Comparison of ENCODE assay signal across 10 cellular contexts in genomic region chr10:373516-374309, GRCh38.
DNase-seq lines count a peak whose midpoint lies in the region; ATAC-seq and TF ChIP-seq lines count a peak whose summit lies in the region.
"Had no signal": no experiment of that assay in that cellular context is flagged by ENCODE, and none has a peak within 500 bp of the region (broad histone marks: within the 10 kb centered on the region; RNA-seq: fewer than 3 reads in every experiment).

No MANE protein-coding gene starts in this region.

- TF ChIP-seq CTCF in AG10803 (conservative IDR thresholded peaks at IDR 0.05; ENCODE audit: low read length) (no peak), choroid plexus epithelial cell (conservative IDR thresholded peaks at IDR 0.05; ENCODE audit: low read depth, low read length) (no peak), right atrium auricular region (IDR thresholded peaks at IDR 0.05) (no peak)

- H3K9me3 ChIP-seq in right atrium auricular region = no peaks in the 10 kb centered on the region

- H3K27ac Mint-ChIP-seq in stimulated activated naive CD8-positive, alpha-beta T cell treated with anti-CD3 and anti-CD28 coated beads, Interleukin-15, amount 100 ng/mL, for 72 hours = no peak overlapping the region
- H3K27ac Mint-ChIP-seq: IgD-negative memory B cell had no signal

- H3K9me3 Mint-ChIP-seq in stimulated activated naive CD8-positive, alpha-beta T cell treated with anti-CD3 and anti-CD28 coated beads, Interleukin-15, amount 100 ng/mL, for 72 hours = no peaks in the 10 kb centered on the region
- H3K9me3 Mint-ChIP-seq: IgD-negative memory B cell had no signal

- H3K4me3 Mint-ChIP-seq in stimulated activated naive CD8-positive, alpha-beta T cell treated with anti-CD3 and anti-CD28 coated beads, Interleukin-15, amount 100 ng/mL, for 72 hours = no peak overlapping the region
- H3K4me3 Mint-ChIP-seq: IgD-negative memory B cell had no signal

- no peaks in the 10 kb centered on the region for H3K27me3 Mint-ChIP-seq in stimulated activated naive CD8-positive, alpha-beta T cell treated with anti-CD3 and anti-CD28 coated beads, Interleukin-15, amount 100 ng/mL, for 72 hours
- H3K27me3 Mint-ChIP-seq: IgD-negative memory B cell had no signal

- ATAC-seq in stimulated activated naive CD8-positive, alpha-beta T cell treated with anti-CD3 and anti-CD28 coated beads, Interleukin-15, amount 100 ng/mL, for 72 hours = no peak

- H3K4me1 ChIP-seq in right atrium auricular region = peaks cover 0 to 19% of the 10 kb centered on the region in 2 donors

- H3K4me1 Mint-ChIP-seq in stimulated activated naive CD8-positive, alpha-beta T cell treated with anti-CD3 and anti-CD28 coated beads, Interleukin-15, amount 100 ng/mL, for 72 hours = peaks cover 9% of the 10 kb centered on the region
- H3K4me1 Mint-ChIP-seq: IgD-negative memory B cell had no signal

- peaks cover 7% of the 10 kb centered on the region for H3K36me3 ChIP-seq in right atrium auricular region

- DNase-seq in AG10803 (ENCODE audit: low read depth) (peak; percentile 79), NCI-H146 (lab: John Stamatoyannopoulos, UW) (peak; percentile 89), choroid plexus epithelial cell (ENCODE audit: low read depth) (peak; percentile 88), myocyte (ENCODE audit: low read depth) (peak; percentile 69), D341Med (ENCODE audit: low spot score) (no peak), OCI-M1 (lab: John Stamatoyannopoulos, UW) (no peak), right atrium auricular region (ENCODE audit: low spot score) (no peak)
- DNase-seq in stimulated activated naive CD8-positive, alpha-beta T cell treated with anti-CD3 and anti-CD28 coated beads, Interleukin-15, amount 100 ng/mL, for 72 hours = no peak

- no peak overlapping the region for H3K27ac ChIP-seq in right atrium auricular region

- H3K27me3 ChIP-seq in right atrium auricular region = no peaks in the 10 kb centered on the region

- H3K4me3 ChIP-seq in AG10803 (ENCODE audit: low read length) (no peak overlapping the region), choroid plexus epithelial cell (ENCODE audit: low read depth, low read length) (no peak overlapping the region), right atrium auricular region (no peak overlapping the region)
- H3K4me3 ChIP-seq: lung had no signal

Comparison
In these comparisons a context has a peak if more than half of its experiments do, and no peak if none do; other contexts are left out.
1. DNase-seq: peak in AG10803 (single experiment), NCI-H146 (single experiment), choroid plexus epithelial cell (single experiment) and myocyte (single experiment); none in D341Med (single experiment), OCI-M1 (single experiment), right atrium auricular region (single experiment) and stimulated activated naive CD8-positive, alpha-beta T cell treated with anti-CD3 and anti-CD28 coated beads, Interleukin-15, amount 100 ng/mL, for 72 hours (0 of 2).